Comparison of ENCODE assay signal across 8 cellular contexts in genomic region chr13:75480691-75481175, GRCh38. TPM values are rescaled to one million over a fixed set of nuclear protein-coding genes. Genes with fewer than 3 reads are reported as not detected.
DNase-seq lines count a peak whose midpoint lies in the region; ATAC-seq and TF ChIP-seq lines count a peak whose summit lies in the region.

No MANE protein-coding gene starts in this region.

- no peak overlapping the region for H3K27ac ChIP-seq in aorta (ENCODE audit: low read depth in 1 of 2, low read length in 2 of 2)

- H3K36me3 Mint-ChIP-seq in Caco-2 (ENCODE audit: insufficient read depth, unreplicated experiment) (peaks cover 60% of the 10 kb centered on the region), nephron progenitor cell (ENCODE audit: low read depth) (no peaks in the 10 kb centered on the region)

- BruUV-seq in Caco-2 (replicated peaks; lab: Mats Ljungman, UMichigan): no TSS peak

- intact Hi-C loops in Caco-2 (cut with micrococcal nuclease; ENCODE audit: unreplicated experiment): loop anchor here (5.0 kb wide), 1 partner anchor 157 kb away; the partner anchor contains the start of gene LMO7
- intact Hi-C loops in aorta (cut with DNase I): loop anchor here (2.0 to 5.0 kb wide), 3 partner anchors 57 to 108 kb away; partner anchors contain the start of gene COMMD6 (in 2 of the 2)

- H3K4me3 ChIP-seq in Caco-2 (ENCODE audit: low read depth, low read length): peak overlapping the region; percentile 94
- peak overlapping the region; percentile 76 for H3K4me3 ChIP-seq in fibroblast of villous mesenchyme (ENCODE audit: low read depth, low read length)
- H3K4me3 ChIP-seq in aorta (ENCODE audit: low read length in 2 of 2): peak overlapping the region; percentile 42 to 65

- H3K27me3 Mint-ChIP-seq in Caco-2 (ENCODE audit: insufficient read depth, unreplicated experiment) (no peaks in the 10 kb centered on the region), nephron progenitor cell (ENCODE audit: low read depth, poor library complexity) (peaks cover 5% of the 10 kb centered on the region)

- peak; percentile 4 for ATAC-seq in GM21529 (IDR thresholded peaks at IDR 0.05; ENCODE audit: unreplicated experiment)
- peak; percentile 55 for ATAC-seq in aorta (ENCODE audit: low FRiP score)

- 1% methylated on average over 42 to 47 of the region's 47 CpGs for WGBS in aorta, 2 donors

- H3K27me3 ChIP-seq in Caco-2 (replicated peaks; ENCODE audit: control insufficient read depth, insufficient read depth, low read length) (no peaks in the 10 kb centered on the region), aorta (ENCODE audit: control insufficient read depth in 1 of 2, insufficient read depth in 2 of 2, low read length in 1 of 2) (no peaks in the 10 kb centered on the region)

- H3K36me3 ChIP-seq in Caco-2 (ENCODE audit: control insufficient read depth, insufficient read depth, low read length) (no peaks in the 10 kb centered on the region; the same call in 1 of the 2 replicates), aorta (ENCODE audit: control insufficient read depth in 1 of 2, insufficient read depth in 2 of 2, low read length in 1 of 2) (no peaks in the 10 kb centered on the region)

- H3K9me3 ChIP-seq in Caco-2 (no peaks in the 10 kb centered on the region), aorta (ENCODE audit: control insufficient read depth, low read length) (no peaks in the 10 kb centered on the region)

- CTCF ChIA-PET in Caco-2 (lab: Charles Lee): no interaction called here

- peak overlapping the region; percentile 82 for H3K4me3 Mint-ChIP-seq in Caco-2 (ENCODE audit: unreplicated experiment)
- peak overlapping the region; percentile 95 for H3K4me3 Mint-ChIP-seq in nephron progenitor cell

- no peak for TF ChIP-seq CTCF in Caco-2 (IDR thresholded peaks at IDR 0.05; ENCODE audit: insufficient read depth in 1 of 2, low read depth in 1 of 2, low read length in 1 of 2, severe bottlenecking in 1 of 2, unreplicated experiment in 1 of 2)
- TF ChIP-seq CTCF in fibroblast of villous mesenchyme (IDR thresholded peaks at IDR 0.05; ENCODE audit: insufficient read depth, low read depth, low read length): no peak
- no peak for TF ChIP-seq CTCF in nephron progenitor cell (IDR thresholded peaks at IDR 0.05)

- H3K9me3 Mint-ChIP-seq in Caco-2 (ENCODE audit: unreplicated experiment): no peaks in the 10 kb centered on the region
- H3K9me3 Mint-ChIP-seq in nephron progenitor cell: no peaks in the 10 kb centered on the region

- peaks cover 19% of the 10 kb centered on the region for H3K4me1 Mint-ChIP-seq in Caco-2 (ENCODE audit: low read depth, unreplicated experiment)
- H3K4me1 Mint-ChIP-seq in nephron progenitor cell: peaks cover 35% of the 10 kb centered on the region

- peak; percentile 88 to 91 for DNase-seq in Caco-2
- DNase-seq in NCI-H1694 (lab: John Stamatoyannopoulos, UW): peak; percentile 19
- peak; percentile 28 for DNase-seq in activated T-cell treated with anti-CD3 and anti-CD28 coated beads, Interleukin-2, amount 50 U/mL, for 1 hour
- peak; percentile 56 for DNase-seq in fibroblast of villous mesenchyme (ENCODE audit: low read depth)
- peak; percentile 61 for DNase-seq in nephron progenitor cell
- peak; percentile 52 to 77 for DNase-seq in aorta
- no peak for DNase-seq in DMS114 treated with DMSO at 0.1 percent for 48 hours (lab: John Stamatoyannopoulos, UW; ENCODE audit: unreplicated experiment)

- POLR2A ChIA-PET in Caco-2 (lab: Charles Lee): no interaction called here

- H3K27ac Mint-ChIP-seq in Caco-2 (ENCODE audit: unreplicated experiment): peak overlapping the region; percentile 78
- H3K27ac Mint-ChIP-seq in nephron progenitor cell: peak overlapping the region; percentile 13

- peaks cover 42% of the 10 kb centered on the region for H3K4me1 ChIP-seq in Caco-2
- H3K4me1 ChIP-seq in aorta (ENCODE audit: control insufficient read depth in 1 of 2, insufficient read depth in 2 of 2, low read length in 2 of 2): no peaks in the 10 kb centered on the region

RNA-seq across cellular contexts. Expression of gene TBC1D4, which starts 1.2 kb away (rescaled TPM):
- 177 and 194 TPM in 2 replicates for total RNA-seq in Caco-2 (2022)
- total RNA-seq in fibroblast of villous mesenchyme: 28.7 and 34.5 TPM in 2 replicates
- 10 to 100 TPM in 1 of 2 donors, 1 to 10 TPM in 1; 9.1 to 16.3 TPM for total RNA-seq in aorta
- 1 to 10 TPM; 1.4 to 3.3 TPM for polyA plus RNA-seq in aorta

RNA-seq across cellular contexts. Expression of gene COMMD6, which starts 56.9 kb away (rescaled TPM):
- total RNA-seq in Caco-2 (2022): 101 and 104 TPM in 2 replicates
- 36.4 and 77.3 TPM in 2 replicates for total RNA-seq in fibroblast of villous mesenchyme
- 100 to 1,000 TPM; 142 to 154 TPM for total RNA-seq in aorta
- 100 to 1,000 TPM; 160 to 331 TPM for polyA plus RNA-seq in aorta
